8 cellular contexts compared by ENCODE assay signal in genomic region chr18:3012920-3013810, GRCh38. TPM values are rescaled to one million over a fixed set of nuclear protein-coding genes. Genes with fewer than 3 reads are reported as not detected.
DNase-seq lines count a peak whose midpoint lies in the region; ATAC-seq and TF ChIP-seq lines count a peak whose summit lies in the region.

LPIN2 (minus strand) TSS chr18:3013144; CDS start chr18:2960840, 52,304 bp downstream.

- DNase-seq in GM12865 (ENCODE audit: low read depth): peak; percentile 97
- peak; percentile 92 to 99 (median 97) for DNase-seq in NCI-H1417 (lab: John Stamatoyannopoulos, UW)
- DNase-seq in activated naive CD8-positive, alpha-beta T cell treated with anti-CD3 and anti-CD28 coated beads, Interleukin-2, amount 10 ng/mL, durations not matched to agents 7 days and 5 days: peak; percentile 97
- DNase-seq in head of caudate nucleus: peak; percentile 91 to 98 (median 97)
- DNase-seq in osteocyte (ENCODE audit: extremely low spot score, unreplicated experiment): peak; percentile 99
- DNase-seq in thoracic aorta (ENCODE audit: low spot score): peak; percentile 96

- H3K4me2 ChIP-seq in SU-DHL-6 (ENCODE audit: low read depth, low read length, poor library complexity, severe bottlenecking): peak within 1 kb of the TSS; percentile 96

- peaks cover 56% of the 10 kb centered on the region for H3K4me1 Mint-ChIP-seq in activated naive CD8-positive, alpha-beta T cell treated with anti-CD3 and anti-CD28 coated beads, Interleukin-2, amount 10 ng/mL, durations not matched to agents 7 days and 5 days
- H3K4me1 Mint-ChIP-seq in osteocyte (ENCODE audit: unreplicated experiment): peaks cover 67% of the 10 kb centered on the region

- peak within 1 kb of the TSS; percentile 73 for H3K9ac ChIP-seq in SU-DHL-6 (ENCODE audit: low read length)

- H3K4me3 Mint-ChIP-seq in activated naive CD8-positive, alpha-beta T cell treated with anti-CD3 and anti-CD28 coated beads, Interleukin-2, amount 10 ng/mL, durations not matched to agents 7 days and 5 days: peak within 1 kb of the TSS; percentile 97
- peak within 1 kb of the TSS; percentile 91 for H3K4me3 Mint-ChIP-seq in osteocyte (ENCODE audit: unreplicated experiment)

- H3K9me2 ChIP-seq in SU-DHL-6 (replicated peaks; ENCODE audit: insufficient read depth, low read length): no peaks in the 10 kb centered on the region

- H3K9me3 Mint-ChIP-seq in activated naive CD8-positive, alpha-beta T cell treated with anti-CD3 and anti-CD28 coated beads, Interleukin-2, amount 10 ng/mL, durations not matched to agents 7 days and 5 days: no peaks in the 10 kb centered on the region
- no peaks in the 10 kb centered on the region for H3K9me3 Mint-ChIP-seq in osteocyte (ENCODE audit: unreplicated experiment)

- H3K36me3 Mint-ChIP-seq in activated naive CD8-positive, alpha-beta T cell treated with anti-CD3 and anti-CD28 coated beads, Interleukin-2, amount 10 ng/mL, durations not matched to agents 7 days and 5 days: peaks cover 21% of the 10 kb centered on the region
- H3K36me3 Mint-ChIP-seq in osteocyte (ENCODE audit: unreplicated experiment): peaks cover 13% of the 10 kb centered on the region

- peak within 1 kb of the TSS; percentile 71 for H3K27ac ChIP-seq in SU-DHL-6 (ENCODE audit: low read depth, low read length)
- peak within 1 kb of the TSS; percentile 90 to 92 for H3K27ac ChIP-seq in thoracic aorta

- H3K27me3 Mint-ChIP-seq in activated naive CD8-positive, alpha-beta T cell treated with anti-CD3 and anti-CD28 coated beads, Interleukin-2, amount 10 ng/mL, durations not matched to agents 7 days and 5 days: no peaks in the 10 kb centered on the region
- no peaks in the 10 kb centered on the region for H3K27me3 Mint-ChIP-seq in osteocyte (ENCODE audit: unreplicated experiment)

- no peaks in the 10 kb centered on the region for H3F3A ChIP-seq in SU-DHL-6 (ENCODE audit: insufficient read depth)

- TF ChIP-seq CTCF in GM12865 (IDR thresholded peaks at IDR 0.05; ENCODE audit: insufficient read depth, low read depth, low read length, missing control alignments) (no peak), SU-DHL-6 (IDR thresholded peaks at IDR 0.05; ENCODE audit: insufficient read depth, low read length, poor library complexity, severe bottlenecking) (no peak), osteocyte (IDR thresholded peaks at IDR 0.05) (no peak), thoracic aorta (IDR thresholded peaks at IDR 0.05) (no peak)

- H3K36me3 ChIP-seq in SU-DHL-6 (ENCODE audit: low read length): no peaks in the 10 kb centered on the region; the same call in 1 of the 2 replicates
- H3K36me3 ChIP-seq in thoracic aorta: no peaks in the 10 kb centered on the region

- no peaks in the 10 kb centered on the region for H4K20me1 ChIP-seq in SU-DHL-6 (ENCODE audit: low read depth, low read length)

- peaks cover 26 to 55% of the 10 kb centered on the region in 2 donors for H3K4me1 ChIP-seq in thoracic aorta (ENCODE audit: control insufficient read depth in 1 of 2, low read depth in 2 of 2)

- H3K9me3 ChIP-seq in SU-DHL-6 (ENCODE audit: insufficient read depth, low read length) (no peaks in the 10 kb centered on the region), thoracic aorta (no peaks in the 10 kb centered on the region)

- POLR2A ChIA-PET in activated naive CD8-positive, alpha-beta T cell treated with anti-CD3 and anti-CD28 coated beads, Interleukin-2, amount 10 ng/mL, durations not matched to agents 7 days and 5 days (lab: Charles Lee): interaction anchor here (0.8 to 2.2 kb wide), 4 partner anchors 19 to 49 kb away, joined by 3 to 15 read pairs (median 4); no protein-coding TSS in a partner anchor

- H3K27ac Mint-ChIP-seq in activated naive CD8-positive, alpha-beta T cell treated with anti-CD3 and anti-CD28 coated beads, Interleukin-2, amount 10 ng/mL, durations not matched to agents 7 days and 5 days: peak within 1 kb of the TSS; percentile 91
- peak within 1 kb of the TSS; percentile 89 for H3K27ac Mint-ChIP-seq in osteocyte (ENCODE audit: unreplicated experiment)

- H3K79me2 ChIP-seq in SU-DHL-6 (ENCODE audit: insufficient read depth, low read length): peaks cover 25% of the 10 kb centered on the region

- H3K27me3 ChIP-seq in SU-DHL-6 (ENCODE audit: low read length) (no peaks in the 10 kb centered on the region), thoracic aorta (replicated peaks; ENCODE audit: insufficient read depth) (no peaks in the 10 kb centered on the region)

- H3K4me3 ChIP-seq in GM12865 (ENCODE audit: low read depth, low read length) (peak within 1 kb of the TSS; percentile 72), SU-DHL-6 (ENCODE audit: insufficient read depth, low read length, poor library complexity, severe bottlenecking) (peak within 1 kb of the TSS; percentile 65), thoracic aorta (peak within 1 kb of the TSS; percentile 84)

- ATAC-seq in HG02763 (IDR thresholded peaks at IDR 0.05; ENCODE audit: unreplicated experiment): peak; percentile 88
- peak; percentile 93 for ATAC-seq in activated naive CD8-positive, alpha-beta T cell treated with anti-CD3 and anti-CD28 coated beads, Interleukin-2, amount 10 ng/mL, durations not matched to agents 7 days and 5 days (ENCODE audit: low read depth)
- ATAC-seq in thoracic aorta (ENCODE audit: insufficient number of reproducible peaks, low FRiP score, low read depth): peak; percentile 91

- H2AFZ ChIP-seq in SU-DHL-6 (ENCODE audit: low read depth, low read length, severe bottlenecking): peak within 1 kb of the TSS; percentile 100

- intact Hi-C loops in head of caudate nucleus (cut with DNase I): loop anchor here (10.0 kb wide), 1 partner anchor 232 kb away; the partner anchor contains the start of gene MYL12A

RNA-seq across cellular contexts. Expression of gene LPIN2, which starts in this region (rescaled TPM):
- total RNA-seq in activated naive CD8-positive, alpha-beta T cell treated with anti-CD3 and anti-CD28 coated beads, Interleukin-2, amount 10 ng/mL, durations not matched to agents 7 days and 5 days: 10 to 100 TPM; 91.0 to 93.9 TPM
- total RNA-seq in osteocyte (34.8 and 36.9 TPM in 2 replicates), thoracic aorta (10 to 100 TPM; 30.6 to 42.3 TPM)

Comparison
In these comparisons a context has a peak if more than half of its experiments do, and no peak if none do; other contexts are left out.
1. Peak in every context shown above with its lines: DNase-seq, ATAC-seq, H3K4me3 ChIP-seq and H3K27ac ChIP-seq.